Comparison of ENCODE assay signal across 1 cellular context in the genomic region with DNA sequence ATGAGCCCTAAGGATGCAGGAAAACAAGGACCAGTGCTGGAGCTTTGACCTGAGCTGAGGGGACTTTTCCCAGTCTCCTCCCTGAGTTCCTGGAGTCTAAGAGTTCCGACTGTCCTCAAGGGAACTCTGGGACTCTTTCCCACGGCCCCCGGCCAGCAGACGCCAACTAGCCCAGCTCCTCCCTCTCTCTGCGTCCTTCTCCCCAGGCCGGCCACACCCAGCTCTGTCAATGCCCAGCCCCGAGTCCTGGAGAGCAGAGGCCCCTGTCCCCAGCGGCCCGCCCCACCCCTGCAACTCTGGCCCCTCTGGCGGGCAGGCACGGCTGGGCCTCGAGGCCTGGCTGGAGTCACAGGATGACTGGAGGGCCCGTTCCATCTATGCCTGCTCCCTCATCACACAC.
TF ChIP-seq lines count a peak whose summit lies in the region.

No MANE protein-coding gene starts in this region.

TF ChIP-seq in HepG2, 621 proteins besides CTCF, POLR2A, EP300 and RAD21 (continued from another document and continues in another):
- TF ChIP-seq RARA (CRISPR knock-in tag; IDR thresholded peaks at IDR 0.05) (peak; percentile 55; the same call in 1 of the 2 replicates), KDM5B (CRISPR knock-in tag; IDR thresholded peaks at IDR 0.05; ENCODE audit: borderline replicate concordance) (peak; percentile 24; the same call in 1 of the 2 replicates), ZNF614 (CRISPR knock-in tag; IDR thresholded peaks at IDR 0.05; ENCODE audit: borderline replicate concordance) (0 out of 2 replicates have a peak, but pooled peaks have one; percentile 14), UBTF (CRISPR knock-in tag; IDR thresholded peaks at IDR 0.05) (peak; percentile 41; the same call in 1 of the 2 replicates), JUN (CRISPR knock-in tag; IDR thresholded peaks at IDR 0.05) (no peak), SOX6 (IDR thresholded peaks at IDR 0.05) (no peak), SOX6 (CRISPR knock-in tag; IDR thresholded peaks at IDR 0.05) (peak; percentile 24; the same call in 1 of the 2 replicates), HMGXB4 (CRISPR knock-in tag; IDR thresholded peaks at IDR 0.05; ENCODE audit: borderline replicate concordance in 1 of 2, low read depth in 1 of 2) (0 out of 4 replicates have a peak, but pooled peaks of 1 of the 2 experiments have one; percentile 23), KDM2A (CRISPR knock-in tag; IDR thresholded peaks at IDR 0.05; ENCODE audit: borderline replicate concordance, low read depth) (peak; percentile 63), HNF4A (CRISPR knock-in tag; IDR thresholded peaks at IDR 0.05) (peak; percentile 64), NR2F6 (IDR thresholded peaks at IDR 0.05) (no peak), NR2F6 (CRISPR knock-in tag; IDR thresholded peaks at IDR 0.05) (peak; percentile 15; the same call in 1 of the 2 replicates), PAXIP1 (CRISPR knock-in tag; conservative IDR thresholded peaks at IDR 0.05) (peak; percentile 57), ZNF792 (CRISPR knock-in tag; IDR thresholded peaks at IDR 0.05) (0 out of 2 replicates have a peak, but pooled peaks have one; percentile 39), ZZZ3 (CRISPR knock-in tag; IDR thresholded peaks at IDR 0.05; ENCODE audit: borderline replicate concordance) (peak; percentile 70; the same call in 1 of the 2 replicates), ZSCAN25 (CRISPR knock-in tag; IDR thresholded peaks at IDR 0.05) (peak; percentile 98), ZBTB7A (CRISPR knock-in tag; IDR thresholded peaks at IDR 0.05) (0 out of 2 replicates have a peak, but pooled peaks have one; percentile 42), TBX2 (CRISPR knock-in tag; IDR thresholded peaks at IDR 0.05; ENCODE audit: borderline replicate concordance) (peak; percentile 37; the same call in 1 of the 2 replicates), ISL2 (CRISPR knock-in tag; IDR thresholded peaks at IDR 0.05) (0 out of 2 replicates have a peak, but pooled peaks have one; percentile 29), SKI (IDR thresholded peaks at IDR 0.05; ENCODE audit: partially characterized antibody) (peak; percentile 31), BCL6 (CRISPR knock-in tag; IDR thresholded peaks at IDR 0.05) (peak; percentile 95)
- TF ChIP-seq, protein P1, sequence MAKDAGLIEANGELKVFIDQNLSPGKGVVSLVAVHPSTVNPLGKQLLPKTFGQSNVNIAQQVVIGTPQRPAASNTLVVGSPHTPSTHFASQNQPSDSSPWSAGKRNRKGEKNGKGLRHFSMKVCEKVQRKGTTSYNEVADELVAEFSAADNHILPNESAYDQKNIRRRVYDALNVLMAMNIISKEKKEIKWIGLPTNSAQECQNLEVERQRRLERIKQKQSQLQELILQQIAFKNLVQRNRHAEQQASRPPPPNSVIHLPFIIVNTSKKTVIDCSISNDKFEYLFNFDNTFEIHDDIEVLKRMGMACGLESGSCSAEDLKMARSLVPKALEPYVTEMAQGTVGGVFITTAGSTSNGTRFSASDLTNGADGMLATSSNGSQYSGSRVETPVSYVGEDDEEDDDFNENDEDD (CRISPR knock-in tag; IDR thresholded peaks at IDR 0.05; ENCODE audit: borderline replicate concordance), result peak; percentile 38; the same call in 1 of the 2 replicates
- TF ChIP-seq, protein P2, sequence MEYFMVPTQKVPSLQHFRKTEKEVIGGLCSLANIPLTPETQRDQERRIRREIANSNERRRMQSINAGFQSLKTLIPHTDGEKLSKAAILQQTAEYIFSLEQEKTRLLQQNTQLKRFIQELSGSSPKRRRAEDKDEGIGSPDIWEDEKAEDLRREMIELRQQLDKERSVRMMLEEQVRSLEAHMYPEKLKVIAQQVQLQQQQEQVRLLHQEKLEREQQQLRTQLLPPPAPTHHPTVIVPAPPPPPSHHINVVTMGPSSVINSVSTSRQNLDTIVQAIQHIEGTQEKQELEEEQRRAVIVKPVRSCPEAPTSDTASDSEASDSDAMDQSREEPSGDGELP (IDR thresholded peaks at IDR 0.05; ENCODE audit: borderline replicate concordance, low read depth), result peak; percentile 42; the same call in 1 of the 2 replicates
- TF ChIP-seq, protein P3, sequence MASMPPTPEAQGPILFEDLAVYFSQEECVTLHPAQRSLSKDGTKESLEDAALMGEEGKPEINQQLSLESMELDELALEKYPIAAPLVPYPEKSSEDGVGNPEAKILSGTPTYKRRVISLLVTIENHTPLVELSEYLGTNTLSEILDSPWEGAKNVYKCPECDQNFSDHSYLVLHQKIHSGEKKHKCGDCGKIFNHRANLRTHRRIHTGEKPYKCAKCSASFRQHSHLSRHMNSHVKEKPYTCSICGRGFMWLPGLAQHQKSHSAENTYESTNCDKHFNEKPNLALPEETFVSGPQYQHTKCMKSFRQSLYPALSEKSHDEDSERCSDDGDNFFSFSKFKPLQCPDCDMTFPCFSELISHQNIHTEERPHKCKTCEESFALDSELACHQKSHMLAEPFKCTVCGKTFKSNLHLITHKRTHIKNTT (CRISPR knock-in tag; IDR thresholded peaks at IDR 0.05), result no peak
- TF ChIP-seq, protein P4, sequence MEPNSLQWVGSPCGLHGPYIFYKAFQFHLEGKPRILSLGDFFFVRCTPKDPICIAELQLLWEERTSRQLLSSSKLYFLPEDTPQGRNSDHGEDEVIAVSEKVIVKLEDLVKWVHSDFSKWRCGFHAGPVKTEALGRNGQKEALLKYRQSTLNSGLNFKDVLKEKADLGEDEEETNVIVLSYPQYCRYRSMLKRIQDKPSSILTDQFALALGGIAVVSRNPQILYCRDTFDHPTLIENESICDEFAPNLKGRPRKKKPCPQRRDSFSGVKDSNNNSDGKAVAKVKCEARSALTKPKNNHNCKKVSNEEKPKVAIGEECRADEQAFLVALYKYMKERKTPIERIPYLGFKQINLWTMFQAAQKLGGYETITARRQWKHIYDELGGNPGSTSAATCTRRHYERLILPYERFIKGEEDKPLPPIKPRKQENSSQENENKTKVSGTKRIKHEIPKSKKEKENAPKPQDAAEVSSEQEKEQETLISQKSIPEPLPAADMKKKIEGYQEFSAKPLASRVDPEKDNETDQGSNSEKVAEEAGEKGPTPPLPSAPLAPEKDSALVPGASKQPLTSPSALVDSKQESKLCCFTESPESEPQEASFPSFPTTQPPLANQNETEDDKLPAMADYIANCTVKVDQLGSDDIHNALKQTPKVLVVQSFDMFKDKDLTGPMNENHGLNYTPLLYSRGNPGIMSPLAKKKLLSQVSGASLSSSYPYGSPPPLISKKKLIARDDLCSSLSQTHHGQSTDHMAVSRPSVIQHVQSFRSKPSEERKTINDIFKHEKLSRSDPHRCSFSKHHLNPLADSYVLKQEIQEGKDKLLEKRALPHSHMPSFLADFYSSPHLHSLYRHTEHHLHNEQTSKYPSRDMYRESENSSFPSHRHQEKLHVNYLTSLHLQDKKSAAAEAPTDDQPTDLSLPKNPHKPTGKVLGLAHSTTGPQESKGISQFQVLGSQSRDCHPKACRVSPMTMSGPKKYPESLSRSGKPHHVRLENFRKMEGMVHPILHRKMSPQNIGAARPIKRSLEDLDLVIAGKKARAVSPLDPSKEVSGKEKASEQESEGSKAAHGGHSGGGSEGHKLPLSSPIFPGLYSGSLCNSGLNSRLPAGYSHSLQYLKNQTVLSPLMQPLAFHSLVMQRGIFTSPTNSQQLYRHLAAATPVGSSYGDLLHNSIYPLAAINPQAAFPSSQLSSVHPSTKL (CRISPR knock-in tag; IDR thresholded peaks at IDR 0.05), result 0 out of 2 replicates have a peak, but pooled peaks have one; percentile 22
- TF ChIP-seq, protein P5, sequence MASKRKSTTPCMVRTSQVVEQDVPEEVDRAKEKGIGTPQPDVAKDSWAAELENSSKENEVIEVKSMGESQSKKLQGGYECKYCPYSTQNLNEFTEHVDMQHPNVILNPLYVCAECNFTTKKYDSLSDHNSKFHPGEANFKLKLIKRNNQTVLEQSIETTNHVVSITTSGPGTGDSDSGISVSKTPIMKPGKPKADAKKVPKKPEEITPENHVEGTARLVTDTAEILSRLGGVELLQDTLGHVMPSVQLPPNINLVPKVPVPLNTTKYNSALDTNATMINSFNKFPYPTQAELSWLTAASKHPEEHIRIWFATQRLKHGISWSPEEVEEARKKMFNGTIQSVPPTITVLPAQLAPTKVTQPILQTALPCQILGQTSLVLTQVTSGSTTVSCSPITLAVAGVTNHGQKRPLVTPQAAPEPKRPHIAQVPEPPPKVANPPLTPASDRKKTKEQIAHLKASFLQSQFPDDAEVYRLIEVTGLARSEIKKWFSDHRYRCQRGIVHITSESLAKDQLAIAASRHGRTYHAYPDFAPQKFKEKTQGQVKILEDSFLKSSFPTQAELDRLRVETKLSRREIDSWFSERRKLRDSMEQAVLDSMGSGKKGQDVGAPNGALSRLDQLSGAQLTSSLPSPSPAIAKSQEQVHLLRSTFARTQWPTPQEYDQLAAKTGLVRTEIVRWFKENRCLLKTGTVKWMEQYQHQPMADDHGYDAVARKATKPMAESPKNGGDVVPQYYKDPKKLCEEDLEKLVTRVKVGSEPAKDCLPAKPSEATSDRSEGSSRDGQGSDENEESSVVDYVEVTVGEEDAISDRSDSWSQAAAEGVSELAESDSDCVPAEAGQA (IDR thresholded peaks at IDR 0.05; ENCODE audit: low read depth), result no peak
- TF ChIP-seq, protein P5 (CRISPR knock-in tag; IDR thresholded peaks at IDR 0.05; ENCODE audit: borderline replicate concordance), result no peak
- TF ChIP-seq, protein P6, sequence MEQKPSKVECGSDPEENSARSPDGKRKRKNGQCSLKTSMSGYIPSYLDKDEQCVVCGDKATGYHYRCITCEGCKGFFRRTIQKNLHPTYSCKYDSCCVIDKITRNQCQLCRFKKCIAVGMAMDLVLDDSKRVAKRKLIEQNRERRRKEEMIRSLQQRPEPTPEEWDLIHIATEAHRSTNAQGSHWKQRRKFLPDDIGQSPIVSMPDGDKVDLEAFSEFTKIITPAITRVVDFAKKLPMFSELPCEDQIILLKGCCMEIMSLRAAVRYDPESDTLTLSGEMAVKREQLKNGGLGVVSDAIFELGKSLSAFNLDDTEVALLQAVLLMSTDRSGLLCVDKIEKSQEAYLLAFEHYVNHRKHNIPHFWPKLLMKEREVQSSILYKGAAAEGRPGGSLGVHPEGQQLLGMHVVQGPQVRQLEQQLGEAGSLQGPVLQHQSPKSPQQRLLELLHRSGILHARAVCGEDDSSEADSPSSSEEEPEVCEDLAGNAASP (CRISPR knock-in tag; IDR thresholded peaks at IDR 0.05; ENCODE audit: borderline replicate concordance), result peak; percentile 93
